27 cellular contexts compared by ENCODE assay signal in the genomic region with DNA sequence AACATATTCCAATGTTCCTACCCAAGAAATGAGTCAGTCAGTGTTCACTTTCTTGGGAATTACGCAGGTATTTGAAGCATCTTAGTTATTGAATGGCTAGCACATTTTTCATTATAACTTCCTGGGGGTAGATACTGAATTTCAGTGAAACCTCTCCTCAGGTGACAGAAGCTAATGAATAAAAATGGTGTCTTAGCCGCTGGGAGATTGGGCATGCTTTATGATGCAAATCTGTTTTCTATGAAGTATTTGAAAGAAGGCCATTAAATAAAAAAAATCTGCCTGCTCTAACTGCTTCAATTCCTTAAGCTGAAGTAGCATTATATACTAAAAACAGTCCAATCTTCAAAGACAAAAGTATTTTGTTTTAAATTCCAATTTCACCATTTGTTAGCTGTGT.
"Had no signal": no experiment of that assay in that cellular context is flagged by ENCODE, and none has a peak within 500 bp of the region (broad histone marks: within the 10 kb centered on the region; RNA-seq: fewer than 3 reads in every experiment).

No MANE protein-coding gene starts in this region.

- DNase-seq: activated CD4-positive, alpha-beta T cell treated with anti-CD3 and anti-CD28 coated beads, Interleukin-2, amount 10 ng/mL, durations not matched to agents 24 days and 14 days; activated CD4-positive, alpha-beta T cell treated with anti-CD3 and anti-CD28 coated beads, Interleukin-2, amount 50 U/mL, for 4 hours; activated CD8-positive, alpha-beta T cell treated with anti-CD3 and anti-CD28 coated beads for 36 hours; activated effector memory CD4-positive, alpha-beta T cell treated with anti-CD3 and anti-CD28 coated beads, Interleukin-2, amount 50 U/mL, for 16 hours; activated naive CD4-positive, alpha-beta T cell; activated naive CD4-positive, alpha-beta T cell treated with anti-CD3 and anti-CD28 coated beads, Interleukin-2, amount 50 U/mL, for 16 hours; activated naive CD8-positive, alpha-beta T cell treated with anti-CD3 and anti-CD28 coated beads for 36 hours; activated T-cell treated with anti-CD3 and anti-CD28 coated beads, Interleukin-2, amount 50 U/mL, for 1 hour; activated T-cell treated with anti-CD3 and anti-CD28 coated beads, Interleukin-2, amount 50 U/mL, for 72 hours; amniotic stem cell; aorta; NCI-H1092 treated with DMSO at 0.1 percent for 48 hours; NCI-H1417; NCI-H146; NCI-H187 treated with DMSO at 0.1 percent for 48 hours; NCI-H2081; NCI-H2171 treated with DMSO at 0.1 percent for 48 hours; NCI-H2227 treated with DMSO at 0.1 percent for 48 hours; NCI-H446; NCI-H510A treated with DMSO at 0.1 percent for 48 hours; NCI-H526 treated with DMSO at 0.1 percent for 48 hours; SHP77; SJCRH30; T1000; WERI-Rb-1 had no signal

- H3K27me3 ChIP-seq: cardiac muscle cell, SJCRH30 had no signal

- H3K9me3 ChIP-seq: SJCRH30 had no signal

- H3K4me3 ChIP-seq: cardiac muscle cell, SJCRH30, SK-N-MC had no signal

- H3K36me3 ChIP-seq: cardiac muscle cell, SJCRH30, WERI-Rb-1 had no signal

- H3K4me1 ChIP-seq: SJCRH30 had no signal
